21 cellular contexts compared by ENCODE assay signal in the genomic region with DNA sequence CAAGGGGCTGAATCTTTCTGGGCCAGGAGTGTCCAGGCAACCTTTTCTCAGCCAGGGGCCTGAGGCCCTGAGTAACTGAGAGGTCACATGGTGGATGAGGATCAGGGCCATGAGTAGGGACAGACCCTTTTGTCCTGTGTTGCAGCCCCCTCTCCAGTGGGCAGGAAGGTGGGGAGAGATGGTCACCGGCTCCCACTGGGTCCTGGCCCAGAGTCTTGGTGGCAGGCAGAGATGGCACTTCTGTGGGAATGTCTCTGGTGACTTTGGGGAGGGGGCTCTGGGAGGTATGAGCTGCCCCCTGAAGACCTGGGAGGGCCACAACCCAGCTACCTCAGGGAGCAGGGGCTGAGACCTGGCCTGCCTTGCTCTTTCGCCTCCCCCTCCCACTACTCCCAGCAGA. TPM values are rescaled to one million over a fixed set of nuclear protein-coding genes. Genes with fewer than 3 reads are reported as not detected.
"Had no signal": no experiment of that assay in that cellular context is flagged by ENCODE, and none has a peak within 500 bp of the region (broad histone marks: within the 10 kb centered on the region; RNA-seq: fewer than 3 reads in every experiment).

No MANE protein-coding gene starts in this region.

- H3K27me3 ChIP-seq: body of pancreas, gastrocnemius medialis, ovary, right lobe of liver had no signal

- H3K4me3 ChIP-seq: body of pancreas, gastrocnemius medialis, left lung, mucosa of descending colon, neural progenitor cell, ovary, right lobe of liver, thoracic aorta had no signal

- DNase-seq: activated CD4-positive, alpha-beta memory T cell treated with anti-CD3 and anti-CD28 coated beads for 36 hours; activated naive CD4-positive, alpha-beta T cell treated with Interleukin-2 at 50 U/mL for 16 hours; activated naive CD8-positive, alpha-beta T cell treated with anti-CD3 and anti-CD28 coated beads, Interleukin-2, amount 10 ng/mL, durations not matched to agents 7 days and 5 days; amygdala; body of pancreas; caudate nucleus; erythroblast; gastrocnemius medialis; kidney; mucosa of descending colon; naive B cell; right lobe of liver; small intestine; stimulated activated CD4-positive, alpha-beta T cell treated with anti-CD3 and anti-CD28 coated beads, Interleukin-4, amount 100 ng/mL, for 1 hour; WERI-Rb-1 had no signal

- H3K4me2 ChIP-seq: neural progenitor cell had no signal

- H3K9me3 ChIP-seq: body of pancreas, gastrocnemius medialis, left lung, mucosa of descending colon, ovary, right lobe of liver, thoracic aorta had no signal

- H2AFZ ChIP-seq: neural progenitor cell had no signal

- ATAC-seq: body of pancreas; gastrocnemius medialis; mucosa of descending colon; right lobe of liver; stimulated activated memory B cell treated with anti-CD40 and anti-IgM and Interleukin-4, amounts not matched to agents 10 μg/mL and 1 μg/mL and 100 μg/mL, for 72 hours had no signal

- H3K4me1 ChIP-seq: body of pancreas, gastrocnemius medialis, right lobe of liver had no signal

- H3K9ac ChIP-seq: neural progenitor cell had no signal

- H3K27ac ChIP-seq: body of pancreas, gastrocnemius medialis, neural progenitor cell, ovary, right lobe of liver, thoracic aorta, WERI-Rb-1 had no signal

- H3K36me3 ChIP-seq: gastrocnemius medialis, left lung, neural progenitor cell, ovary, right lobe of liver, thoracic aorta, WERI-Rb-1 had no signal

RNA-seq across cellular contexts. Expression of a gene that starts 6.8 kb away (rescaled TPM):
- total RNA-seq: pulmonary artery endothelial cell had no signal
